In the genomic region with DNA sequence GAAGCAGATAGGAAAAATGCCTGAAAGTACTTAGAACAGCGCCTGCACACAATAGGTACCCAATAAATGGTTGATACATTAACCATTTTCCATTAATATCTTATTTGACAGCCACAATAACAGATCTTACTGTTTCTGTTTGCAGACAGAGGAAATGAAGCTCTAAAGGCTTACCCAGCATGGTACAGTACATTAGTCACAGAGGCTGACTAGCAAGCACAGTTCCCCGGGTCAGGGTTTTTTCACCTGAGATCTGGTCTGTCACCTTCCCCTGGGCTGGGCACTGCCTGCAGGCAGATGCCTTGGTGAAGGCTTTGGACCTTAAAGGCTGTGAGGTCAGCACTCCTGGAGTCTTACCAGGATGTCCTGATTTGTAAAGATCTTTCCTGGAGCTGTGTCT, we compare ENCODE assay signal across 32 cellular contexts. TPM values are rescaled to one million over a fixed set of nuclear protein-coding genes. Genes with fewer than 3 reads are reported as not detected.
DNase-seq lines count a peak whose midpoint lies in the region; ATAC-seq and TF ChIP-seq lines count a peak whose summit lies in the region.
"Had no signal": no experiment of that assay in that cellular context is flagged by ENCODE, and none has a peak within 500 bp of the region (broad histone marks: within the 10 kb centered on the region; RNA-seq: fewer than 3 reads in every experiment).

No MANE protein-coding gene starts in this region.

- H3K9me3 ChIP-seq in osteoblast (ENCODE audit: low read depth, low read length) (no peaks in the 10 kb centered on the region), esophagus squamous epithelium (no peaks in the 10 kb centered on the region)
- H3K9me3 ChIP-seq: BLaER1 treated with 17β-estradiol and CSF1 and Interleukin-3, amounts not matched to agents 10 nM and 100 nM; colonic mucosa; SK-N-SH had no signal

- H3K4me2 ChIP-seq in osteoblast (ENCODE audit: insufficient read depth, low read length), result no peak overlapping the region
- H3K4me2 ChIP-seq: BLaER1 treated with 17β-estradiol and CSF1 and Interleukin-3, amounts not matched to agents 10 nM and 100 nM; SK-N-SH had no signal

- no peak for TF ChIP-seq CTCF in foreskin keratinocyte (conservative IDR thresholded peaks at IDR 0.05)
- TF ChIP-seq CTCF in osteoblast (IDR thresholded peaks at IDR 0.05; ENCODE audit: extremely low read depth, low read depth, low read length), result no peak
- TF ChIP-seq CTCF in esophagus squamous epithelium (IDR thresholded peaks at IDR 0.05), result no peak

- H3K4me1 ChIP-seq in foreskin keratinocyte, result no peaks in the 10 kb centered on the region
- H3K4me1 ChIP-seq in osteoblast (ENCODE audit: insufficient read depth, low read length), result no peaks in the 10 kb centered on the region
- H3K4me1 ChIP-seq in esophagus squamous epithelium, result no peaks in the 10 kb centered on the region
- H3K4me1 ChIP-seq: BLaER1 treated with 17β-estradiol and CSF1 and Interleukin-3, amounts not matched to agents 10 nM and 100 nM; colonic mucosa had no signal

- DNase-seq in ELR (ENCODE audit: low read depth) (peak; percentile 14), M059J (ENCODE audit: low read depth) (peak; percentile 51), foreskin keratinocyte (peak in 1 of 2 donors; percentile 29), osteoblast (ENCODE audit: insufficient read length, low spot score, missing footprints) (peak; percentile 53), esophagus squamous epithelium (lab: John Stamatoyannopoulos, UW) (no peak), cerebellar nuclear complex (lab: John Stamatoyannopoulos, UW) (no peak)
- DNase-seq: activated CD4-positive, alpha-beta T cell treated with anti-CD3 and anti-CD28 coated beads, Interleukin-2, amount 50 U/mL, for 1 hour; activated CD4-positive, CD25-positive, alpha-beta regulatory T cell; activated effector memory CD4-positive, alpha-beta T cell treated with anti-CD3 and anti-CD28 coated beads, Interleukin-2, amount 50 U/mL, for 16 hours; activated naive CD8-positive, alpha-beta T cell treated with anti-CD3 and anti-CD28 coated beads for 36 hours; activated T-cell treated with anti-CD3 and anti-CD28 coated beads, Interleukin-2, amount 50 U/mL, for 24 hours; anterior cingulate cortex; colonic mucosa; effector CD4-positive, alpha-beta T cell; head of caudate nucleus; IMR-90; naive B cell; NCI-H146; NCI-H2107; NCI-H446; NCI-H82; nucleus accumbens; SK-N-SH; stimulated activated naive B cell treated with anti-CD40 and anti-IgM and Interleukin-4, amounts not matched to agents 10 μg/mL and 1 μg/mL and 100 μg/mL, for 72 hours; substantia nigra had no signal

- no peaks in the 10 kb centered on the region for H3K36me3 ChIP-seq in osteoblast (ENCODE audit: insufficient read depth, low read length)
- no peaks in the 10 kb centered on the region for H3K36me3 ChIP-seq in esophagus squamous epithelium
- H3K36me3 ChIP-seq: BLaER1 treated with 17β-estradiol and CSF1 and Interleukin-3, amounts not matched to agents 10 nM and 100 nM; colonic mucosa had no signal

- no peaks in the 10 kb centered on the region for H3K79me2 ChIP-seq in osteoblast (ENCODE audit: insufficient read depth, low read length)

- H3K4me3 ChIP-seq in osteoblast (ENCODE audit: insufficient read depth, low read length) (no peak overlapping the region), esophagus squamous epithelium (no peak overlapping the region)
- H3K4me3 ChIP-seq: BLaER1 treated with 17β-estradiol and CSF1 and Interleukin-3, amounts not matched to agents 10 nM and 100 nM; colonic mucosa; skin epidermis had no signal

- no peaks in the 10 kb centered on the region for H4K20me1 ChIP-seq in osteoblast (ENCODE audit: insufficient read depth, low read length)
- H4K20me1 ChIP-seq: BLaER1 treated with 17β-estradiol and CSF1 and Interleukin-3, amounts not matched to agents 10 nM and 100 nM had no signal

- no peak for TF ChIP-seq POLR2A in esophagus squamous epithelium (IDR thresholded peaks at IDR 0.05)

- peaks cover 3% of the 10 kb centered on the region for H3K27me3 ChIP-seq in foreskin keratinocyte
- H3K27me3 ChIP-seq in osteoblast (ENCODE audit: insufficient read depth, low read length), result peaks cover 35% of the 10 kb centered on the region
- H3K27me3 ChIP-seq in esophagus squamous epithelium, result peaks cover 0 to 90% (median 0%) of the 10 kb centered on the region in 4 donors
- H3K27me3 ChIP-seq: BLaER1 treated with 17β-estradiol and CSF1 and Interleukin-3, amounts not matched to agents 10 nM and 100 nM; colonic mucosa had no signal

- ATAC-seq in foreskin keratinocyte (peak; percentile 11), HG03139 (IDR thresholded peaks at IDR 0.05; ENCODE audit: unreplicated experiment) (no peak)
- ATAC-seq: stimulated activated naive B cell treated with anti-CD40 and anti-IgM and Interleukin-4, amounts not matched to agents 10 μg/mL and 1 μg/mL and 100 μg/mL, for 72 hours had no signal

- 50 to 60% methylated on average over 2 of the region's 2 CpGs for WGBS in esophagus squamous epithelium, 2 donors

- H2AFZ ChIP-seq in osteoblast (ENCODE audit: low read length), result no peak overlapping the region

- intact Hi-C loops in esophagus squamous epithelium (cut with DNase I), result no loop called here

- H3K27ac ChIP-seq in foreskin keratinocyte, result no peak overlapping the region
- H3K27ac ChIP-seq in osteoblast (ENCODE audit: low read depth, low read length), result no peak overlapping the region
- no peak overlapping the region for H3K27ac ChIP-seq in esophagus squamous epithelium
- H3K27ac ChIP-seq: BLaER1 treated with 17β-estradiol and CSF1 and Interleukin-3, amounts not matched to agents 10 nM and 100 nM; colonic mucosa; skin epidermis had no signal

RNA-seq across cellular contexts. Expression of a gene that starts 2.8 kb away (rescaled TPM):
- 0.07 TPM in 1 of 2 replicates, not detected in the other for total RNA-seq in M059J (2014; rRNA removed; shearing (Covaris generic))
- not detected in 2 replicates for total RNA-seq in foreskin keratinocyte
- polyA plus RNA-seq in foreskin keratinocyte, result not detected in 2 replicates
- total RNA-seq in osteoblast, result under 0.01 and 0.36 TPM in 2 replicates
- 1 to 10 TPM in 1 of 4 donors, under 1 TPM in 1, not detected in 2; 0.23 to 1.7 TPM for total RNA-seq in esophagus squamous epithelium
- total RNA-seq: activated naive CD8-positive, alpha-beta T cell treated with anti-CD3 and anti-CD28 coated beads for 36 hours; IMR-90; LHCN-M2; pulmonary artery endothelial cell; T-helper 1 cell treated with Interleukin-12 subunit alpha and Interleukin-12 subunit beta and Interleukin-4 antibody, amounts not matched to agents 30 ng/mL and 1 ng/mL, for 36 hours had no signal
- polyA plus RNA-seq: IMR-90, SK-N-SH had no signal

RNA-seq across cellular contexts. Expression of a gene that starts 18.7 kb away (rescaled TPM):
- total RNA-seq in M059J (2014; rRNA removed; shearing (Covaris generic)), result 0.52 and 1.8 TPM in 2 replicates
- total RNA-seq in foreskin keratinocyte, result not detected in 2 replicates
- polyA plus RNA-seq in foreskin keratinocyte, result not detected in 2 replicates
- total RNA-seq in osteoblast, result not detected in 2 replicates
- total RNA-seq in esophagus squamous epithelium, result not detected
- total RNA-seq: activated naive CD8-positive, alpha-beta T cell treated with anti-CD3 and anti-CD28 coated beads for 36 hours; IMR-90; LHCN-M2; mesenteric fat pad; pulmonary artery endothelial cell; T-helper 1 cell treated with Interleukin-12 subunit alpha and Interleukin-12 subunit beta and Interleukin-4 antibody, amounts not matched to agents 30 ng/mL and 1 ng/mL, for 36 hours had no signal
- polyA plus RNA-seq: IMR-90, SK-N-SH had no signal

RNA-seq across cellular contexts. Expression of a gene that starts 43.0 kb away (rescaled TPM):
- total RNA-seq in M059J (2014; rRNA removed; shearing (Covaris generic)), result 0.34 TPM in 1 of 2 replicates, not detected in the other
- total RNA-seq in foreskin keratinocyte (0.04 and 0.07 TPM in 2 replicates), osteoblast (1.4 and 3.2 TPM in 2 replicates), esophagus squamous epithelium (not detected)
- polyA plus RNA-seq in foreskin keratinocyte, result 0.02 and 0.04 TPM in 2 replicates
- total RNA-seq: activated naive CD8-positive, alpha-beta T cell treated with anti-CD3 and anti-CD28 coated beads for 36 hours; mesenteric fat pad; pulmonary artery endothelial cell; T-helper 1 cell treated with Interleukin-12 subunit alpha and Interleukin-12 subunit beta and Interleukin-4 antibody, amounts not matched to agents 30 ng/mL and 1 ng/mL, for 36 hours had no signal

RNA-seq across cellular contexts. Expression of a gene that starts 47.0 kb away (rescaled TPM):
- 9.0 and 9.3 TPM in 2 replicates for total RNA-seq in M059J (2014; rRNA removed; shearing (Covaris generic))
- total RNA-seq in foreskin keratinocyte (2.7 TPM in 2 replicates), osteoblast (6.5 TPM in 2 replicates), esophagus squamous epithelium (10 to 100 TPM in 2 of 4 donors, 1 to 10 TPM in 2; 5.6 to 14.0 (median 8.3) TPM)
- 0.72 and 1.0 TPM in 2 replicates for polyA plus RNA-seq in foreskin keratinocyte

Comparison
In these comparisons a context has a peak if more than half of its experiments do, and no peak if none do; other contexts are left out.
1. DNase-seq: peak in ELR (single experiment), M059J (single experiment) and osteoblast (single experiment); none in esophagus squamous epithelium (single experiment) and cerebellar nuclear complex (0 of 2).